In the genomic region with DNA sequence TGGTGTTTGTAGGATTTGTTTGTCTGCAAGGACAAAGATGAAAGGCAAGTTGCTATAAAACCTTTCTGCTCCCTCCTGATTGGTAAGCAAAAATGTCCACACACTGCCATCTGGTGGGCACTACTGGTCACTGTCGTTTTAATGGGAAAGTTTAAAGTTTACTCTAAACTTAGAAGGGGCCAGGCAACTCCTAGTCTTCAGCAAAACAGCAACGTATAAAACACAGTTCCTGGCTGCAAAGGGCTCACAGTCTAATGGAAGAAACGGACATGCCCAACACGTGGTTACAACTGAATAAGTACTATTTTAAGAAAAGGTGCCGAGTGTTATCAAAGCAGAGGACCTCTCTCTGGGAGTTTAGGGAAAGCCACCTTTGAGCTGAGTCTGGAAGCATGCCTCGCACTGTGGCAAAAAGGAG, we compare ENCODE assay signal across 8 cellular contexts. TPM values are rescaled to one million over a fixed set of nuclear protein-coding genes. Genes with fewer than 3 reads are reported as not detected.
DNase-seq lines count a peak whose midpoint lies in the region; ATAC-seq and TF ChIP-seq lines count a peak whose summit lies in the region.

No MANE protein-coding gene starts in this region.

- H3K36me3 ChIP-seq in BE2C: no peaks in the 10 kb centered on the region

- H3K9me3 ChIP-seq in BE2C: no peaks in the 10 kb centered on the region

- H3K4me3 ChIP-seq in BE2C (ENCODE audit: low read depth, low read length): no peak overlapping the region
- H3K4me3 ChIP-seq in epithelial cell of esophagus (ENCODE audit: low read length): no peak overlapping the region

- H3K4me1 ChIP-seq in BE2C: peaks cover 10% of the 10 kb centered on the region

- H3K27me3 ChIP-seq in BE2C: no peaks in the 10 kb centered on the region

- peak; percentile 87 for TF ChIP-seq CTCF in BE2C (IDR thresholded peaks at IDR 0.05; ENCODE audit: low read depth, low read length)
- TF ChIP-seq CTCF in epithelial cell of esophagus (IDR thresholded peaks at IDR 0.05; ENCODE audit: insufficient read depth, low read depth, low read length, missing control alignments): peak; percentile 73

- peak; percentile 58 for DNase-seq in BE2C
- peak; percentile 59 to 82 for DNase-seq in NOMO-1 (lab: John Stamatoyannopoulos, UW; ENCODE audit: unreplicated experiment in 2 of 2)
- DNase-seq in activated CD8-positive, alpha-beta memory T cell treated with anti-CD3 and anti-CD28 coated beads, Interleukin-2, amount 50 U/mL, for 24 hours (ENCODE audit: extremely low read depth): peak; percentile 51
- peak; percentile 60 for DNase-seq in epithelial cell of esophagus (ENCODE audit: low read depth)
- DNase-seq in myocyte (ENCODE audit: low read depth): peak; percentile 75
- DNase-seq in stimulated activated CD8-positive, alpha-beta memory T cell treated with anti-CD3 and anti-CD28 coated beads, Interleukin-7, amount 100 ng/mL, for 1 hour (ENCODE audit: low read depth in 2 of 2): peak; percentile 47 to 55

- ATAC-seq in GM19023 (IDR thresholded peaks at IDR 0.05; ENCODE audit: unreplicated experiment): peak; percentile 80
- ATAC-seq in HG03442 (IDR thresholded peaks at IDR 0.05; ENCODE audit: unreplicated experiment): peak; percentile 85

RNA-seq across cellular contexts. Expression of a gene that starts 23.7 kb away (rescaled TPM):
- polyA plus RNA-seq in BE2C (2012; ENCODE audit: insufficient read depth, insufficient read length, low read depth): 1.3 TPM
- total RNA-seq in myocyte: 1.4 and 3.1 TPM in 2 replicates
- 5.5 TPM for polyA plus RNA-seq in myocyte (2012)
